ENCODE assay signal across 8 cellular contexts in genomic region chr1:95309031-95309459, GRCh38.
A peak's percentile ranks its signal among the peaks of the same experiment; 100 is the strongest.
DNase-seq lines count a peak whose midpoint lies in the region; ATAC-seq and TF ChIP-seq lines count a peak whose summit lies in the region.

No MANE protein-coding gene starts in this region.

- H3K36me3 ChIP-seq in upper lobe of left lung, result no peaks in the 10 kb centered on the region

- TF ChIP-seq CTCF in fibroblast of villous mesenchyme (IDR thresholded peaks at IDR 0.05; ENCODE audit: insufficient read depth, low read depth, low read length), result peak; percentile 66
- TF ChIP-seq CTCF in retinal pigment epithelial cell (conservative IDR thresholded peaks at IDR 0.05; ENCODE audit: low read depth, low read length), result peak; percentile 81
- TF ChIP-seq CTCF in upper lobe of left lung (IDR thresholded peaks at IDR 0.05), result peak in 2 of 6 experiments; percentile 22 to 25

- TF ChIP-seq EP300 in upper lobe of left lung (IDR thresholded peaks at IDR 0.05), result no peak

- H3K4me1 ChIP-seq in upper lobe of left lung, result peaks cover 0 to 5% (median 0%) of the 10 kb centered on the region in 4 donors

- no peak for TF ChIP-seq POLR2A in upper lobe of left lung (IDR thresholded peaks at IDR 0.05)

- H3K27ac ChIP-seq in upper lobe of left lung, result no peak overlapping the region

- no peak overlapping the region for H3K4me3 ChIP-seq in fibroblast of villous mesenchyme (ENCODE audit: low read depth, low read length)
- H3K4me3 ChIP-seq in retinal pigment epithelial cell (ENCODE audit: low read length), result no peak overlapping the region
- no peak overlapping the region for H3K4me3 ChIP-seq in upper lobe of left lung

- ATAC-seq in upper lobe of left lung (ENCODE audit: low FRiP score in 2 of 2), result no peak
- ATAC-seq in stimulated activated naive CD8-positive, alpha-beta T cell treated with anti-CD3 and anti-CD28 coated beads, Interleukin-15, Interleukin-2, amounts not matched to agents 100 U/mL and 50 U/mL, for 24 hours, result no peak

- DNase-seq in AG20443 (ENCODE audit: low spot score) (peak; percentile 50), HS-5 (ENCODE audit: low read depth) (peak; percentile 6), RPMI7951 (ENCODE audit: low read depth) (peak; percentile 34), fibroblast of villous mesenchyme (ENCODE audit: low read depth) (peak; percentile 36), retinal pigment epithelial cell (ENCODE audit: low read depth) (no peak), upper lobe of left lung (no peak), germinal center (ENCODE audit: low spot score) (no peak)
- DNase-seq in stimulated activated naive CD8-positive, alpha-beta T cell treated with anti-CD3 and anti-CD28 coated beads, Interleukin-15, Interleukin-2, amounts not matched to agents 100 U/mL and 50 U/mL, for 24 hours, result no peak

- no peaks in the 10 kb centered on the region for H3K27me3 ChIP-seq in upper lobe of left lung

- no peaks in the 10 kb centered on the region for H3K9me3 ChIP-seq in upper lobe of left lung

- 39 to 46% methylated on average over 2 of the region's 2 CpGs for WGBS in upper lobe of left lung, 2 donors

Comparison
In these comparisons a context has a peak if more than half of its experiments do, and no peak if none do; other contexts are left out.
1. DNase-seq: peak in AG20443 (single experiment), HS-5 (single experiment), RPMI7951 (single experiment) and fibroblast of villous mesenchyme (single experiment); none in retinal pigment epithelial cell (single experiment), upper lobe of left lung (0 of 2), germinal center (single experiment) and stimulated activated naive CD8-positive, alpha-beta T cell treated with anti-CD3 and anti-CD28 coated beads, Interleukin-15, Interleukin-2, amounts not matched to agents 100 U/mL and 50 U/mL, for 24 hours (single experiment).